ENCODE assay signal across 10 cellular contexts in genomic region chr22:20092477-20092854, GRCh38. TPM values are rescaled to one million over a fixed set of nuclear protein-coding genes. Genes with fewer than 3 reads are reported as not detected.
"Had no signal": no experiment of that assay in that cellular context is flagged by ENCODE, and none has a peak within 500 bp of the region (broad histone marks: within the 10 kb centered on the region; RNA-seq: fewer than 3 reads in every experiment).

No MANE protein-coding gene starts in this region.

- H3K4me1 Mint-ChIP-seq: activated B cell treated with CpG ODN at 0.5 μM for 24 hours, nephron had no signal

- H3K4me3 Mint-ChIP-seq: activated B cell treated with CpG ODN at 0.5 μM for 24 hours; activated CD4-positive, alpha-beta T cell treated with anti-CD3 and anti-CD28 coated beads, Interleukin-2, amount 10 ng/mL, durations not matched to agents 7 days and 5 days; nephron; T-helper 1 cell treated with Interleukin-12 subunit alpha and Interleukin-12 subunit beta and Interleukin-4 antibody, amounts not matched to agents 30 μg/mL and 1 μg/mL, for 36 hours had no signal

- H3K27me3 Mint-ChIP-seq: activated B cell treated with CpG ODN at 0.5 μM for 24 hours; activated CD4-positive, alpha-beta T cell treated with anti-CD3 and anti-CD28 coated beads, Interleukin-2, amount 10 ng/mL, durations not matched to agents 7 days and 5 days had no signal

- DNase-seq: activated B cell treated with CpG ODN at 0.5 μM for 24 hours; activated CD4-positive, alpha-beta T cell treated with anti-CD3 and anti-CD28 coated beads, Interleukin-2, amount 10 ng/mL, durations not matched to agents 7 days and 5 days; activated naive CD4-positive, alpha-beta T cell treated with Interleukin-2 at 50 U/mL for 16 hours; brain microvascular endothelial cell; left cardiac atrium; stimulated activated CD4-positive, alpha-beta T cell treated with anti-CD3 and anti-CD28 coated beads, Interleukin-15, amount 100 ng/mL, for 24 hours; stimulated activated CD4-positive, alpha-beta T cell treated with anti-CD3 and anti-CD28 coated beads, Interleukin-4, amount 100 ng/mL, for 24 hours; thyroid gland had no signal

- H3K9me3 Mint-ChIP-seq: activated CD4-positive, alpha-beta T cell treated with anti-CD3 and anti-CD28 coated beads, Interleukin-2, amount 10 ng/mL, durations not matched to agents 7 days and 5 days; T-helper 1 cell treated with Interleukin-12 subunit alpha and Interleukin-12 subunit beta and Interleukin-4 antibody, amounts not matched to agents 30 μg/mL and 1 μg/mL, for 36 hours had no signal

- H3K27ac Mint-ChIP-seq: activated B cell treated with CpG ODN at 0.5 μM for 24 hours; activated CD4-positive, alpha-beta T cell treated with anti-CD3 and anti-CD28 coated beads, Interleukin-2, amount 10 ng/mL, durations not matched to agents 7 days and 5 days; nephron; T-helper 1 cell treated with Interleukin-12 subunit alpha and Interleukin-12 subunit beta and Interleukin-4 antibody, amounts not matched to agents 30 μg/mL and 1 μg/mL, for 36 hours had no signal

RNA-seq across cellular contexts. Expression of gene CCDC188, which starts 58.4 kb away (rescaled TPM):
- total RNA-seq: activated B cell treated with CpG ODN at 0.5 μM for 24 hours had no signal
